ENCODE assay signal across 1 cellular context in genomic region chr2:112481050-112481527, GRCh38.
A peak's percentile ranks its signal among the peaks of the same experiment; 100 is the strongest.
TF ChIP-seq lines count a peak whose summit lies in the region.

No MANE protein-coding gene starts in this region.

TF ChIP-seq in HepG2, 621 proteins besides CTCF, POLR2A, EP300 and RAD21 (continued from another document and continues in another):
- TF ChIP-seq ZNF574 (CRISPR knock-in tag; IDR thresholded peaks at IDR 0.05) = peak; percentile 71
- TF ChIP-seq NCOR1 (IDR thresholded peaks at IDR 0.05; ENCODE audit: borderline replicate concordance, low read length) = no peak; the same call in 1 of the 2 replicates
- no peak for TF ChIP-seq ADNP (CRISPR knock-in tag; IDR thresholded peaks at IDR 0.05)
- TF ChIP-seq KLF13 (CRISPR knock-in tag; IDR thresholded peaks at IDR 0.05) = no peak
- TF ChIP-seq CEBPG (CRISPR knock-in tag; IDR thresholded peaks at IDR 0.05) = peak; percentile 47; the same call in 1 of the 2 replicates
- peak; percentile 9; the same call in 1 of the 2 replicates for TF ChIP-seq EEA1 (CRISPR knock-in tag; IDR thresholded peaks at IDR 0.05; ENCODE audit: borderline replicate concordance)
- no peak for TF ChIP-seq ZNF317 (CRISPR knock-in tag; IDR thresholded peaks at IDR 0.05)
- TF ChIP-seq HOXA9 (CRISPR knock-in tag; IDR thresholded peaks at IDR 0.05; ENCODE audit: borderline replicate concordance) = 0 out of 2 replicates have a peak, but pooled peaks have one; percentile 21
- no peak; the same call in 1 of the 2 replicates for TF ChIP-seq ZKSCAN8 (CRISPR knock-in tag; IDR thresholded peaks at IDR 0.05; ENCODE audit: borderline replicate concordance)
- no peak for TF ChIP-seq STAT6 (CRISPR knock-in tag; IDR thresholded peaks at IDR 0.05; ENCODE audit: borderline replicate concordance)
- TF ChIP-seq BCL6 (CRISPR knock-in tag; IDR thresholded peaks at IDR 0.05) = no peak; the same call in 1 of the 2 replicates
- no peak for TF ChIP-seq ZNF446 (CRISPR knock-in tag; IDR thresholded peaks at IDR 0.05)
- TF ChIP-seq ELK4 (CRISPR knock-in tag; IDR thresholded peaks at IDR 0.05; ENCODE audit: borderline replicate concordance) = no peak
- TF ChIP-seq ARID4A (CRISPR knock-in tag; IDR thresholded peaks at IDR 0.05; ENCODE audit: borderline replicate concordance) = peak; percentile 53; the same call in 1 of the 2 replicates
- no peak for TF ChIP-seq ZNF770 (CRISPR knock-in tag; IDR thresholded peaks at IDR 0.05)
- no peak for TF ChIP-seq ZNF7 (CRISPR knock-in tag; IDR thresholded peaks at IDR 0.05)
- TF ChIP-seq NR2F1 (CRISPR knock-in tag; IDR thresholded peaks at IDR 0.05) = no peak
- TF ChIP-seq ZNF414 (CRISPR knock-in tag; IDR thresholded peaks at IDR 0.05) = no peak
- 0 out of 2 replicates have a peak, but pooled peaks have one; percentile 36 for TF ChIP-seq ZNF512B (CRISPR knock-in tag; IDR thresholded peaks at IDR 0.05; ENCODE audit: borderline replicate concordance)
- peak; percentile 1; the same call in 1 of the 2 replicates for TF ChIP-seq ZNF275 (CRISPR knock-in tag; IDR thresholded peaks at IDR 0.05; ENCODE audit: borderline replicate concordance)
- no peak for TF ChIP-seq ZNF580 (CRISPR knock-in tag; IDR thresholded peaks at IDR 0.05; ENCODE audit: borderline replicate concordance, low read depth)
- 0 out of 2 replicates have a peak, but pooled peaks have one; percentile 16 for TF ChIP-seq ZNF724P (CRISPR knock-in tag; IDR thresholded peaks at IDR 0.05; ENCODE audit: borderline replicate concordance)
- peak; percentile 92; the same call in 1 of the 2 replicates for TF ChIP-seq ZNF292 (CRISPR knock-in tag; IDR thresholded peaks at IDR 0.05; ENCODE audit: borderline replicate concordance, low read depth)
- TF ChIP-seq ZNF891 (CRISPR knock-in tag; IDR thresholded peaks at IDR 0.05) = no peak
- no peak; the same call in 1 of the 2 replicates for TF ChIP-seq EED (CRISPR knock-in tag; IDR thresholded peaks at IDR 0.05)
- no peak for TF ChIP-seq TEF (CRISPR knock-in tag; IDR thresholded peaks at IDR 0.05)
- peak; percentile 67; the same call in 1 of the 2 replicates for TF ChIP-seq ZNF761 (CRISPR knock-in tag; conservative IDR thresholded peaks at IDR 0.05)
- no peak for TF ChIP-seq SMAD9 (CRISPR knock-in tag; IDR thresholded peaks at IDR 0.05)
- no peak for TF ChIP-seq PLSCR1 (CRISPR knock-in tag; IDR thresholded peaks at IDR 0.05; ENCODE audit: borderline replicate concordance)
- TF ChIP-seq ZNF12 (CRISPR knock-in tag; IDR thresholded peaks at IDR 0.05) = no peak
- no peak for TF ChIP-seq NR1H2 (CRISPR knock-in tag; IDR thresholded peaks at IDR 0.05; ENCODE audit: borderline replicate concordance, low read depth)
- TF ChIP-seq MEF2D (CRISPR knock-in tag; IDR thresholded peaks at IDR 0.05) = peak; percentile 49
- TF ChIP-seq MBNL3 (CRISPR knock-in tag; conservative IDR thresholded peaks at IDR 0.05) = no peak
- TF ChIP-seq YEATS2 (CRISPR knock-in tag; IDR thresholded peaks at IDR 0.05; ENCODE audit: borderline replicate concordance) = peak; percentile 19; the same call in 1 of the 2 replicates
- peak; percentile 74; the same call in 1 of the 2 replicates for TF ChIP-seq REPIN1 (CRISPR knock-in tag; IDR thresholded peaks at IDR 0.05; ENCODE audit: borderline replicate concordance, low read depth)
- TF ChIP-seq ZNF337 (CRISPR knock-in tag; IDR thresholded peaks at IDR 0.05; ENCODE audit: borderline replicate concordance, low read depth) = peak; percentile 9; the same call in 1 of the 2 replicates
